Comparison of ENCODE assay signal across 9 cellular contexts in genomic region chr15:91941871-91942270, GRCh38.
A peak's percentile ranks its signal among the peaks of the same experiment; 100 is the strongest.
DNase-seq lines count a peak whose midpoint lies in the region; ATAC-seq and TF ChIP-seq lines count a peak whose summit lies in the region.
"Had no signal": no experiment of that assay in that cellular context is flagged by ENCODE, and none has a peak within 500 bp of the region (broad histone marks: within the 10 kb centered on the region; RNA-seq: fewer than 3 reads in every experiment).

No MANE protein-coding gene starts in this region.

- H3K9me3 ChIP-seq in subcutaneous abdominal adipose tissue (ENCODE audit: control insufficient read depth in 5 of 5, low read length in 5 of 5) = no peaks in the 10 kb centered on the region

- H3K4me1 ChIP-seq in subcutaneous abdominal adipose tissue (ENCODE audit: control insufficient read depth in 5 of 5, insufficient read depth in 5 of 5, low read length in 5 of 5) = peaks cover 6 to 59% (median 43%) of the 10 kb centered on the region in 5 donors

- no peak for TF ChIP-seq CTCF in RWPE1 (conservative IDR thresholded peaks at IDR 0.05; ENCODE audit: low read depth)
- TF ChIP-seq CTCF in fibroblast of the aortic adventitia (IDR thresholded peaks at IDR 0.05; ENCODE audit: insufficient read depth, low read length) = peak; percentile 12

- H3K9ac ChIP-seq in subcutaneous abdominal adipose tissue (ENCODE audit: low read length in 5 of 5) = no peak overlapping the region

- H3K4me3 ChIP-seq in fibroblast of the aortic adventitia (ENCODE audit: low read depth, low read length) (no peak overlapping the region), subcutaneous abdominal adipose tissue (ENCODE audit: low read depth in 1 of 5, low read length in 5 of 5) (no peak overlapping the region)

- CTCF ChIA-PET in RWPE1 (lab: Yijun Ruan, JAX) = interaction anchor here (0.6 to 2.1 kb wide), 11 partner anchors 14 to 236 kb away, joined by 3 to 21 read pairs (median 3); partner anchors contain the start of gene SLCO3A1

- no peaks in the 10 kb centered on the region for H3K27me3 ChIP-seq in subcutaneous abdominal adipose tissue (ENCODE audit: control insufficient read depth in 5 of 5, insufficient read depth in 4 of 5, low read length in 5 of 5)

- H3K27ac ChIP-seq in RWPE1 (peak overlapping the region; percentile 97), subcutaneous abdominal adipose tissue (ENCODE audit: low read depth, low read length) (peak overlapping the region; percentile 65)

- no peaks in the 10 kb centered on the region for H3K36me3 ChIP-seq in subcutaneous abdominal adipose tissue (ENCODE audit: control insufficient read depth in 5 of 5, insufficient read depth in 5 of 5, low read length in 5 of 5)

- H3K4me3 Mint-ChIP-seq in activated naive CD8-positive, alpha-beta T cell treated with anti-CD3 and anti-CD28 coated beads for 36 hours = no peak overlapping the region

- no peak overlapping the region for H3K27ac Mint-ChIP-seq in activated naive CD8-positive, alpha-beta T cell treated with anti-CD3 and anti-CD28 coated beads for 36 hours

- DNase-seq in NOMO-1 treated with DMSO at 0.1 percent for 48 hours (lab: John Stamatoyannopoulos, UW; ENCODE audit: unreplicated experiment) (peak; percentile 10), NOMO-1 treated with dmso at 0.1 percent for 144 hours (lab: John Stamatoyannopoulos, UW; ENCODE audit: unreplicated experiment) (no peak), RWPE1 (ENCODE audit: low spot score) (no peak), fibroblast of the aortic adventitia (ENCODE audit: low read depth) (peak; percentile 60)
- DNase-seq in activated naive CD8-positive, alpha-beta T cell treated with anti-CD3 and anti-CD28 coated beads for 36 hours = no peak
- DNase-seq in activated effector memory CD4-positive, alpha-beta T cell treated with anti-CD3 and anti-CD28 coated beads, Interleukin-2, amount 50 U/mL, for 16 hours = no peak
- DNase-seq: RPMI8226 had no signal

- no peaks in the 10 kb centered on the region for H3K36me3 Mint-ChIP-seq in activated naive CD8-positive, alpha-beta T cell treated with anti-CD3 and anti-CD28 coated beads for 36 hours

- POLR2A ChIA-PET in RWPE1 (lab: Yijun Ruan, JAX; ENCODE audit: low non-redundant PET) = interaction anchor here (0.9 kb wide), 1 partner anchor 87 kb away, joined by 4 read pairs; no protein-coding TSS in a partner anchor

- ATAC-seq in HG03025 (IDR thresholded peaks at IDR 0.05; ENCODE audit: low FRiP score, unreplicated experiment) = no peak

- H3K27me3 Mint-ChIP-seq in activated naive CD8-positive, alpha-beta T cell treated with anti-CD3 and anti-CD28 coated beads for 36 hours = no peaks in the 10 kb centered on the region

- H3K4me1 Mint-ChIP-seq in activated naive CD8-positive, alpha-beta T cell treated with anti-CD3 and anti-CD28 coated beads for 36 hours = peaks cover 14% of the 10 kb centered on the region

- no peaks in the 10 kb centered on the region for H3K9me3 Mint-ChIP-seq in activated naive CD8-positive, alpha-beta T cell treated with anti-CD3 and anti-CD28 coated beads for 36 hours

Comparison
In these comparisons a context has a peak if more than half of its experiments do, and no peak if none do; other contexts are left out.
1. DNase-seq: peak in NOMO-1 treated with DMSO at 0.1 percent for 48 hours (single experiment) and fibroblast of the aortic adventitia (single experiment); none in NOMO-1 treated with dmso at 0.1 percent for 144 hours (single experiment), RWPE1 (single experiment), activated naive CD8-positive, alpha-beta T cell treated with anti-CD3 and anti-CD28 coated beads for 36 hours (single experiment) and activated effector memory CD4-positive, alpha-beta T cell treated with anti-CD3 and anti-CD28 coated beads, Interleukin-2, amount 50 U/mL, for 16 hours (single experiment).